ENCODE assay signal across 23 cellular contexts in the genomic region with DNA sequence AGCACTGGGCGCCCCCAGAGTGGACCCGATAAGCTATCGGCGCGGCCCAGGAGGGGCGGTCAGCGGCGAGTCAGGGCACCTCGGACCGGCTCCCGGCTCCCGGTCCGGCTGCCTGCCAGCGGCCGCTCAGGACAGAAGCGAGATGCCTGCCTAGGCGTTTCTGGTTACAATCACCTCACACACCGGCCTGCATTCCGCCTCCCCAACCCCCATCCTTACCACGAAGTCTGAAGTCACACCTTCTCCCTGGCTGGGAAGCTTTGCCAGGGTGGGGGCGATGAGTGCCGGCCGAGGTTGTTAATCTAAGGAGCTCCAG. TPM values are rescaled to one million over a fixed set of nuclear protein-coding genes. Genes with fewer than 3 reads are reported as not detected.
DNase-seq lines count a peak whose midpoint lies in the region; ATAC-seq and TF ChIP-seq lines count a peak whose summit lies in the region.
"Had no signal": no experiment of that assay in that cellular context is flagged by ENCODE, and none has a peak within 500 bp of the region (broad histone marks: within the 10 kb centered on the region; RNA-seq: fewer than 3 reads in every experiment).

No MANE protein-coding gene starts in this region.

- no peaks in the 10 kb centered on the region for H3K4me1 Mint-ChIP-seq in activated CD4-positive, alpha-beta memory T cell treated with anti-CD3 and anti-CD28 coated beads, Interleukin-2, amount 10 ng/mL, durations not matched to agents 7 days and 5 days

- H3K27me3 Mint-ChIP-seq in activated CD4-positive, alpha-beta memory T cell treated with anti-CD3 and anti-CD28 coated beads, Interleukin-2, amount 10 ng/mL, durations not matched to agents 7 days and 5 days: peaks cover 64% of the 10 kb centered on the region

- no peaks in the 10 kb centered on the region for H3K36me3 Mint-ChIP-seq in activated CD4-positive, alpha-beta memory T cell treated with anti-CD3 and anti-CD28 coated beads, Interleukin-2, amount 10 ng/mL, durations not matched to agents 7 days and 5 days (ENCODE audit: low read depth)
- H3K36me3 Mint-ChIP-seq: IgD-negative memory B cell had no signal

- DNase-seq in Right ventricle myocardium inferior (ENCODE audit: missing footprints): no peak
- no peak for DNase-seq in left ventricle myocardium inferior
- DNase-seq in cardiac septum (ENCODE audit: low spot score): peak; percentile 75
- DNase-seq in posterior vena cava (ENCODE audit: low spot score): peak; percentile 75
- DNase-seq in colonic mucosa: no peak
- DNase-seq in effector CD8-positive, alpha-beta T cell (lab: John Stamatoyannopoulos, UW): no peak
- DNase-seq in activated CD4-positive, alpha-beta memory T cell treated with anti-CD3 and anti-CD28 coated beads, Interleukin-2, amount 10 ng/mL, durations not matched to agents 7 days and 5 days: no peak
- DNase-seq: DND-41, Kasumi-1, MG63, NCI-H1048, NCI-H1436, NCI-H1930, NCI-H345, NCI-H526, PC-9 had no signal

- ATAC-seq in Right ventricle myocardium inferior: peak; percentile 47

- no peak overlapping the region for H3K27ac ChIP-seq in left ventricle myocardium inferior (replicated peaks)
- no peak overlapping the region for H3K27ac ChIP-seq in colonic mucosa
- H3K27ac ChIP-seq: 22Rv1, HL-60, PC-9, RWPE1, SJSA1 had no signal

- H3K9ac ChIP-seq in iPS-15b (ENCODE audit: low read depth, low read length) (no peak overlapping the region), colonic mucosa (ENCODE audit: low read depth in 2 of 2, low read length in 2 of 2) (no peak overlapping the region)

- H3K4me1 ChIP-seq in left ventricle myocardium inferior: peaks cover 21% of the 10 kb centered on the region
- peaks cover 22% of the 10 kb centered on the region for H3K4me1 ChIP-seq in iPS-15b (ENCODE audit: control insufficient read depth, insufficient read depth, low read length)
- H3K4me1 ChIP-seq in colonic mucosa: no peaks in the 10 kb centered on the region
- H3K4me1 ChIP-seq: SJSA1 had no signal

- no peaks in the 10 kb centered on the region for H3K9me3 ChIP-seq in left ventricle myocardium inferior (replicated peaks)
- H3K9me3 ChIP-seq in iPS-15b (ENCODE audit: control insufficient read depth, insufficient read depth, low read length): no peaks in the 10 kb centered on the region
- H3K9me3 ChIP-seq in colonic mucosa: no peaks in the 10 kb centered on the region
- H3K9me3 ChIP-seq: HAP-1, MG63, SJSA1 had no signal

- intact Hi-C loops in Right ventricle myocardium inferior (cut with DNase I) (no loop called here), left ventricle myocardium inferior (cut with micrococcal nuclease) (no loop called here), cardiac septum (cut with DNase I) (loop anchor here (5.0 kb wide), 1 partner anchor 46 kb away; no protein-coding TSS in a partner anchor), posterior vena cava (cut with DNase I) (no loop called here), colonic mucosa (cut with DNase I) (no loop called here)

- no peaks in the 10 kb centered on the region for H3K9me3 Mint-ChIP-seq in activated CD4-positive, alpha-beta memory T cell treated with anti-CD3 and anti-CD28 coated beads, Interleukin-2, amount 10 ng/mL, durations not matched to agents 7 days and 5 days
- H3K9me3 Mint-ChIP-seq: IgD-negative memory B cell had no signal

- POLR2A ChIA-PET in activated CD4-positive, alpha-beta memory T cell treated with anti-CD3 and anti-CD28 coated beads, Interleukin-2, amount 10 ng/mL, durations not matched to agents 7 days and 5 days (lab: Charles Lee): no interaction called here

- CTCF ChIA-PET in activated CD4-positive, alpha-beta memory T cell treated with anti-CD3 and anti-CD28 coated beads, Interleukin-2, amount 10 ng/mL, durations not matched to agents 7 days and 5 days (lab: Charles Lee): no interaction called here

- H3K4me3 ChIP-seq in left ventricle myocardium inferior (no peak overlapping the region), iPS-15b (ENCODE audit: low read depth, low read length) (peak overlapping the region; percentile 26), colonic mucosa (no peak overlapping the region)
- H3K4me3 ChIP-seq: HAP-1, MG63, PC-9, SJSA1 had no signal

- H3K27me3 ChIP-seq in left ventricle myocardium inferior (ENCODE audit: low read depth) (peaks cover 92% of the 10 kb centered on the region), iPS-15b (ENCODE audit: control insufficient read depth, insufficient read depth, low read length) (peaks cover 98% of the 10 kb centered on the region), colonic mucosa (peaks cover 52% of the 10 kb centered on the region)

- H3K36me3 ChIP-seq in left ventricle myocardium inferior: no peaks in the 10 kb centered on the region
- H3K36me3 ChIP-seq in iPS-15b (ENCODE audit: control insufficient read depth, insufficient read depth, low read length): no peaks in the 10 kb centered on the region
- no peaks in the 10 kb centered on the region for H3K36me3 ChIP-seq in colonic mucosa
- H3K36me3 ChIP-seq: HAP-1, MG63, SJSA1 had no signal

- TF ChIP-seq CTCF in left ventricle myocardium inferior (IDR thresholded peaks at IDR 0.05; ENCODE audit: borderline replicate concordance): no peak
- TF ChIP-seq CTCF in colonic mucosa (IDR thresholded peaks at IDR 0.05): no peak

- H3K27ac Mint-ChIP-seq in activated CD4-positive, alpha-beta memory T cell treated with anti-CD3 and anti-CD28 coated beads, Interleukin-2, amount 10 ng/mL, durations not matched to agents 7 days and 5 days: no peak overlapping the region
- H3K27ac Mint-ChIP-seq: IgD-negative memory B cell had no signal

- H3K4me3 Mint-ChIP-seq in activated CD4-positive, alpha-beta memory T cell treated with anti-CD3 and anti-CD28 coated beads, Interleukin-2, amount 10 ng/mL, durations not matched to agents 7 days and 5 days: no peak overlapping the region
- H3K4me3 Mint-ChIP-seq: IgD-negative memory B cell had no signal

RNA-seq across cellular contexts. Expression of a gene that starts 42.6 kb away (rescaled TPM):
- total RNA-seq in Right ventricle myocardium inferior: 55.8 TPM
- total RNA-seq in left ventricle myocardium inferior: 75.1 TPM
- total RNA-seq in cardiac septum: 34.6 TPM
- total RNA-seq in posterior vena cava: not detected
- not detected for total RNA-seq in colonic mucosa
- not detected for total RNA-seq in activated CD4-positive, alpha-beta memory T cell treated with anti-CD3 and anti-CD28 coated beads, Interleukin-2, amount 10 ng/mL, durations not matched to agents 7 days and 5 days
- total RNA-seq: PC-9, SJSA1 had no signal

Comparison
In these comparisons a context has a peak if more than half of its experiments do, and no peak if none do; other contexts are left out.
1. DNase-seq: peak in cardiac septum (single experiment) and posterior vena cava (single experiment); none in Right ventricle myocardium inferior (single experiment), left ventricle myocardium inferior (single experiment), colonic mucosa (single experiment), effector CD8-positive, alpha-beta T cell (single experiment) and activated CD4-positive, alpha-beta memory T cell treated with anti-CD3 and anti-CD28 coated beads, Interleukin-2, amount 10 ng/mL, durations not matched to agents 7 days and 5 days (single experiment).
2. RNA of a gene that starts 42.6 kb away (total RNA-seq): 75.1 TPM in left ventricle myocardium inferior (single experiment), 55.8 TPM in Right ventricle myocardium inferior (single experiment) and 34.6 TPM in cardiac septum (single experiment); not detected in posterior vena cava, not detected in colonic mucosa and not detected in activated CD4-positive, alpha-beta memory T cell treated with anti-CD3 and anti-CD28 coated beads, Interleukin-2, amount 10 ng/mL, durations not matched to agents 7 days and 5 days; every median in the first group is over 10 times any median in the second.